Comparison of ENCODE assay signal across 2 cellular contexts in the genomic region with DNA sequence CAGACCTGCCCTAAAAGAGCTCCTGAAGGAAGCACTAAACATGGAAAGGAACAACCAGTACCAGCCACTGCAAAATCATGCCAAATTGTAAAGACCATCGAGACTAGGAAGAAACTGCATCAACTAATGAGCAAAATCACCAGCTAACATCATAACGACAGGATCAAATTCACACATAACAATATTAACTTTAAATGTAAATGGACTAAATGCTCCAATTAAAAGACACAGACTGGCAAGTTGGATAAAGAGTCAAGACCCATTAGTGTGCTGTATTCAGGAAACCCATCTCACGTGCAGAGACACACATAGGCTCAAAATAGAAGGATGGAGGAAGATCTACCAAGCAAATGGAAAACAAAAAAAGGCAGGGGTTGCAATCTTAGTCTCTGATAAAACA. TPM values are rescaled to one million over a fixed set of nuclear protein-coding genes. Genes with fewer than 3 reads are reported as not detected.
"Had no signal": no experiment of that assay in that cellular context is flagged by ENCODE, and none has a peak within 500 bp of the region (broad histone marks: within the 10 kb centered on the region; RNA-seq: fewer than 3 reads in every experiment).

No MANE protein-coding gene starts in this region.

RNA-seq across cellular contexts. Expression of gene TTC39A, which starts 56.9 kb away (rescaled TPM):
- polyA plus RNA-seq: immature natural killer cell; naive thymus-derived CD4-positive, alpha-beta T cell had no signal
